In the genomic region with DNA sequence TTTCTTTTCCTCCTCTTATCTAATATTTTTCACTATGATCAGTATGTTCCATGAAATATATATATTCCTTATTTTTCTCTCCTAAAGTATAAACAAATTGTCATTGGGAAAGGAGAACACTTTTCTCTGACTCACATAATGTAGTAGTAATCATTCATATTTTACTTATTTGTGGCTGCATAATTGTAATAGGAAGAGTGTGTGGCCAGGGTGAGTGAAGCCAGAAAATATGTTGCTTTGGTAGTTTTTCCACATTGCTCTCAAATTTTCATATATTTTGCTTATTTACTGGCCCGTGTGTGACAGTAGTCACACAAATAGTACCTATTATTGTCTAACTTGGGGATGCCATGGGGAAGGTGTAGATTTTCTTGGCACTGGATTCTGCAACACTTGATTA, we compare ENCODE assay signal across 15 cellular contexts.
"Had no signal": no experiment of that assay in that cellular context is flagged by ENCODE, and none has a peak within 500 bp of the region (broad histone marks: within the 10 kb centered on the region; RNA-seq: fewer than 3 reads in every experiment).

No MANE protein-coding gene starts in this region.

- H3K4me1 ChIP-seq: lower lobe of right lung, prostate gland, upper lobe of left lung had no signal

- DNase-seq: activated CD4-positive, alpha-beta T cell treated with anti-CD3 and anti-CD28 coated beads, Interleukin-2, amount 50 U/mL, for 1 hour; activated CD8-positive, alpha-beta memory T cell treated with anti-CD3 and anti-CD28 coated beads for 24 hours; activated naive CD8-positive, alpha-beta T cell treated with anti-CD3 and anti-CD28 coated beads, Interleukin-2, amount 10 ng/mL, durations not matched to agents 7 days and 5 days; aorta; dorsolateral prefrontal cortex; endodermal cell; erythroblast; glutamatergic neuron; lower lobe of right lung; right cardiac atrium; stimulated activated naive CD8-positive, alpha-beta T cell treated with anti-CD3 and anti-CD28 coated beads, Interleukin-15, Interleukin-2, amounts not matched to agents 100 U/mL and 50 U/mL, for 24 hours; T-cell; T1000; upper lobe of left lung had no signal

- H3K27me3 ChIP-seq: dorsolateral prefrontal cortex, upper lobe of left lung had no signal

- H3K27ac ChIP-seq: dorsolateral prefrontal cortex, lower lobe of right lung, prostate gland, upper lobe of left lung had no signal

- H3K36me3 ChIP-seq: lower lobe of right lung, prostate gland had no signal

- H3K4me3 ChIP-seq: dorsolateral prefrontal cortex, lower lobe of right lung, prostate gland, upper lobe of left lung had no signal

- H3K9me3 ChIP-seq: lower lobe of right lung, prostate gland, upper lobe of left lung had no signal
